Comparison of ENCODE assay signal across 20 cellular contexts in genomic region chr12:107351109-107351508, GRCh38.
DNase-seq lines count a peak whose midpoint lies in the region; ATAC-seq, FAIRE-seq and TF ChIP-seq lines count a peak whose summit lies in the region.
"Had no signal": no experiment of that assay in that cellular context is flagged by ENCODE, and none has a peak within 500 bp of the region (broad histone marks: within the 10 kb centered on the region; RNA-seq: fewer than 3 reads in every experiment).

No MANE protein-coding gene starts in this region.

- H3K9ac ChIP-seq in BLaER1: no peak overlapping the region
- H3K9ac ChIP-seq in PC-3 (ENCODE audit: low read length): no peak overlapping the region; the same call in 1 of the 2 replicates

- no peak for TF ChIP-seq EP300 in A549 (IDR thresholded peaks at IDR 0.05)

- H3K4me3 ChIP-seq in A549: peak overlapping the region; percentile 14; the same call in 1 of the 3 replicates
- no peak overlapping the region for H3K4me3 ChIP-seq in BLaER1
- no peak overlapping the region for H3K4me3 ChIP-seq in PC-3 (ENCODE audit: low read length)

- H2AFZ ChIP-seq in PC-3 (ENCODE audit: low read length): no peak overlapping the region

- WGBS in A549 (ENCODE audit: missing lambda C conversion rate): 68% methylated on average over 3 of the region's 3 CpGs

- H3K27me3 ChIP-seq in BLaER1: no peaks in the 10 kb centered on the region
- H3K27me3 ChIP-seq in PC-3 (ENCODE audit: low read length): no peaks in the 10 kb centered on the region

- no peak for ATAC-seq in A549
- ATAC-seq in PC-3: no peak
- no peak for ATAC-seq in GM18498 (IDR thresholded peaks at IDR 0.05; ENCODE audit: unreplicated experiment)
- no peak for ATAC-seq in GM19324 (IDR thresholded peaks at IDR 0.05; ENCODE audit: low FRiP score, unreplicated experiment)
- ATAC-seq: CD8-positive, alpha-beta T cell; HCT116 had no signal

- peaks cover 22% of the 10 kb centered on the region; the same call in 1 of the 2 replicates for H4K20me1 ChIP-seq in BLaER1
- H4K20me1 ChIP-seq in PC-3 (ENCODE audit: low read length): no peaks in the 10 kb centered on the region

- no peak for TF ChIP-seq CTCF in A549 (IDR thresholded peaks at IDR 0.05)
- TF ChIP-seq CTCF in PC-3 (conservative IDR thresholded peaks at IDR 0.05; ENCODE audit: low read depth, low read length): no peak

- intact Hi-C loops in PC-3 (cut with micrococcal nuclease): no loop called here

- CTCF ChIA-PET in A549 (lab: Yijun Ruan, JAX) (interaction anchor here (0.6 to 3.1 kb wide), 3 partner anchors 23 to 52 kb away, joined by 3 to 18 read pairs (median 4); no protein-coding TSS in a partner anchor), PC-3 (lab: Charles Lee) (no interaction called here)

- no peak for TF ChIP-seq POLR2A in A549 (IDR thresholded peaks at IDR 0.05; ENCODE audit: low read length)

- no peak for TF ChIP-seq RAD21 in A549 (conservative IDR thresholded peaks at IDR 0.05 in 1 of 2, IDR thresholded peaks at IDR 0.05 in 1 of 2)

- no TSS peak for BruUV-seq in PC-3 (replicated peaks; lab: Mats Ljungman, UMichigan)

- peak overlapping the region; percentile 78 for H3K4me2 ChIP-seq in A549
- H3K4me2 ChIP-seq in BLaER1: peak overlapping the region; percentile 89; the same call in 1 of the 2 replicates
- peak overlapping the region; percentile 34; the same call in 1 of the 2 replicates for H3K4me2 ChIP-seq in PC-3 (ENCODE audit: low read length)

- H3F3A ChIP-seq in PC-3 (ENCODE audit: low read length, unreplicated experiment): peaks cover 6% of the 10 kb centered on the region

- POLR2A ChIA-PET in A549 (lab: Yijun Ruan, JAX): no interaction called here
- POLR2A ChIA-PET in PC-3 (lab: Charles Lee; ENCODE audit: unreplicated experiment): no interaction called here

- H3K9me3 ChIP-seq in A549 (peaks cover 20% of the 10 kb centered on the region), BLaER1 (peaks cover 12% of the 10 kb centered on the region), PC-3 (ENCODE audit: low read length) (no peaks in the 10 kb centered on the region)

- H3K79me2 ChIP-seq in PC-3 (ENCODE audit: low read length): peaks cover 45% of the 10 kb centered on the region

- H3K36me3 ChIP-seq in BLaER1 (no peaks in the 10 kb centered on the region), PC-3 (ENCODE audit: low read depth, low read length) (0 out of 2 replicates have a peak, but pooled peaks cover 5% of the 10 kb centered on the region)

- no peak for FAIRE-seq in A549 (lab: Jason Lieb, UNC)
- FAIRE-seq: A204.1, GM12892, HTR-8/SVneo had no signal

- no peak for DNase-seq in A549 (ENCODE audit: low read depth in 1 of 2, low spot score in 1 of 2)
- DNase-seq in PC-3: no peak
- DNase-seq in kidney tubule cell (ENCODE audit: low spot score): peak; percentile 20
- DNase-seq in D341Med (ENCODE audit: low spot score): no peak
- DNase-seq: AML-193; CD8-positive, alpha-beta T cell; DMS153; DMS79; GDM1; GOT3; H7; HFFc6; KBM-7 had no signal

- H3K4me1 ChIP-seq in A549 (peaks cover 83% of the 10 kb centered on the region), BLaER1 (peaks cover 46% of the 10 kb centered on the region), PC-3 (ENCODE audit: insufficient read depth, low read length) (peaks cover 59% of the 10 kb centered on the region)

- H3K27ac ChIP-seq in A549 (peak overlapping the region; percentile 94 to 96), BLaER1 (no peak overlapping the region), PC-3 (ENCODE audit: low read length) (peak overlapping the region; percentile 55)

- no peaks in the 10 kb centered on the region for H3K9me2 ChIP-seq in PC-3 (replicated peaks; ENCODE audit: low read length)

TF ChIP-seq in A549, 52 proteins besides CTCF, POLR2A, EP300 and RAD21:
- TF ChIP-seq SREBF2 (IDR thresholded peaks at IDR 0.05): no peak
- no peak for TF ChIP-seq MAZ (IDR thresholded peaks at IDR 0.05; ENCODE audit: borderline replicate concordance, low read depth, low read length)
- TF ChIP-seq RFX5 (IDR thresholded peaks at IDR 0.05): no peak
- no peak for TF ChIP-seq ZC3H11A (IDR thresholded peaks at IDR 0.05)
- TF ChIP-seq KDM1A (IDR thresholded peaks at IDR 0.05; ENCODE audit: low read depth): no peak
- TF ChIP-seq HOXA7 (CRISPR knock-in tag; IDR thresholded peaks at IDR 0.05): no peak
- no peak for TF ChIP-seq PHF8 (IDR thresholded peaks at IDR 0.05; ENCODE audit: borderline replicate concordance, low read depth)
- no peak for TF ChIP-seq MYC (IDR thresholded peaks at IDR 0.05; ENCODE audit: borderline replicate concordance, low read length)
- TF ChIP-seq ZNF302 (CRISPR knock-in tag; IDR thresholded peaks at IDR 0.05): no peak
- no peak for TF ChIP-seq ESRRA (IDR thresholded peaks at IDR 0.05; ENCODE audit: borderline replicate concordance, low read length)

Comparison
In these comparisons a context has a peak if more than half of its experiments do, and no peak if none do; other contexts are left out.
1. H3K4me2 ChIP-seq: peak in every context shown above with its lines; median percentile 89 in BLaER1; 78 in A549; 34 in PC-3.